ENCODE assay signal across 7 cellular contexts in the genomic region with DNA sequence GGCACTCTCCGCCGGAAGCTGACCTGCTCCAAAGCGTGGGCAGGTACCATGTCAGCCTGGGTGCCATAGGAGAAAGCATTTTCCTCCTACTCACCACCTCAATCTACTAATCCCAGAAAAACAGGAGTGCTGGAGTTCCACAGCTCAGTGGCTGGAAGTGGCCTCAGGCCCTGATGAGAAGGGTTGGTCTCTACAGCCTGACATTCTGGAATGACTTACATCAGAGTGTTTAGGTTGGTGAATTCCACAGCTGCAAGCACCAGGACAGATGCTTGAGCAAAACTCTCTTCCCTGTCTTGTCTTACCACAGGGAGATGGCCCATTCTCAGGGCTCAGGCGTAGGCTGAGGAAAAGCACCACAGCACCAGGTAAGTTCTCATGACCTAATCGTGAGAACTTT. TPM values are rescaled to one million over a fixed set of nuclear protein-coding genes. Genes with fewer than 3 reads are reported as not detected.
"Had no signal": no experiment of that assay in that cellular context is flagged by ENCODE, and none has a peak within 500 bp of the region (broad histone marks: within the 10 kb centered on the region; RNA-seq: fewer than 3 reads in every experiment).

No MANE protein-coding gene starts in this region.

- H2AFZ ChIP-seq: GM23338 had no signal

- H3K9me3 Mint-ChIP-seq: GM23338, H9 had no signal

- DNase-seq: H9, HCEC 1CT, KG1 had no signal

- H3K4me2 ChIP-seq: GM23338 had no signal

- H3K4me3 Mint-ChIP-seq: GM23338, H9 had no signal

- H3K4me3 ChIP-seq: GM23338, K562 had no signal

- H3K27ac Mint-ChIP-seq: GM23338, H9 had no signal

- H3K27ac ChIP-seq: HL-60 had no signal

- ATAC-seq: GM23338, HepG2, K562 had no signal

RNA-seq across cellular contexts. Expression of gene SEC16B, which starts 5.5 kb away (rescaled TPM):
- total RNA-seq: K562 had no signal
- polyA plus RNA-seq: K562 had no signal
